In genomic region chr4:70613893-70614572, GRCh38 we compare ENCODE assay signal across 10 cellular contexts. TPM values are rescaled to one million over a fixed set of nuclear protein-coding genes. Genes with fewer than 3 reads are reported as not detected.
A peak's percentile ranks its signal among the peaks of the same experiment; 100 is the strongest.
DNase-seq lines count a peak whose midpoint lies in the region; ATAC-seq and TF ChIP-seq lines count a peak whose summit lies in the region.
"Had no signal": no experiment of that assay in that cellular context is flagged by ENCODE, and none has a peak within 500 bp of the region (broad histone marks: within the 10 kb centered on the region; RNA-seq: fewer than 3 reads in every experiment).

No MANE protein-coding gene starts in this region.

- ATAC-seq in GM19035 (IDR thresholded peaks at IDR 0.05; ENCODE audit: unreplicated experiment), result peak; percentile 21
- peak; percentile 30 for ATAC-seq in HG02981 (IDR thresholded peaks at IDR 0.05; ENCODE audit: unreplicated experiment)
- peak; percentile 26 for ATAC-seq in sciatic nerve

- POLR2A ChIA-PET in Caco-2 (lab: Charles Lee), result no interaction called here

- TF ChIP-seq CTCF in Caco-2 (IDR thresholded peaks at IDR 0.05; ENCODE audit: insufficient read depth in 1 of 2, low read depth in 1 of 2, low read length in 1 of 2, severe bottlenecking in 1 of 2, unreplicated experiment in 1 of 2) (no peak), endothelial cell (IDR thresholded peaks at IDR 0.05; ENCODE audit: unreplicated experiment) (no peak)

- H3K36me3 ChIP-seq in endocrine pancreas (ENCODE audit: control insufficient read depth, insufficient read depth, low read length) (no peaks in the 10 kb centered on the region), Caco-2 (ENCODE audit: control insufficient read depth, insufficient read depth, low read length) (no peaks in the 10 kb centered on the region)

- intact Hi-C loops in sciatic nerve (cut with DNase I), result no loop called here
- intact Hi-C loops in Caco-2 (cut with micrococcal nuclease; ENCODE audit: unreplicated experiment), result no loop called here

- H3K4me1 ChIP-seq in endocrine pancreas (ENCODE audit: control insufficient read depth, insufficient read depth, low read length) (peaks cover 32% of the 10 kb centered on the region), Caco-2 (no peaks in the 10 kb centered on the region; the same call in 1 of the 2 replicates)

- no peak overlapping the region for H3K4me3 Mint-ChIP-seq in Caco-2 (ENCODE audit: unreplicated experiment)
- no peak overlapping the region for H3K4me3 Mint-ChIP-seq in endothelial cell (ENCODE audit: unreplicated experiment)

- H3K9me3 Mint-ChIP-seq in Caco-2 (ENCODE audit: unreplicated experiment) (no peaks in the 10 kb centered on the region), endothelial cell (ENCODE audit: unreplicated experiment) (no peaks in the 10 kb centered on the region)

- no peak overlapping the region for H3K27ac Mint-ChIP-seq in Caco-2 (ENCODE audit: unreplicated experiment)
- no peak overlapping the region for H3K27ac Mint-ChIP-seq in endothelial cell (ENCODE audit: unreplicated experiment)

- H3K36me3 Mint-ChIP-seq in Caco-2 (ENCODE audit: insufficient read depth, unreplicated experiment) (no peaks in the 10 kb centered on the region), endothelial cell (ENCODE audit: low read depth, unreplicated experiment) (no peaks in the 10 kb centered on the region)
- H3K36me3 Mint-ChIP-seq: IgD-negative memory B cell had no signal

- H3K27me3 Mint-ChIP-seq in Caco-2 (ENCODE audit: insufficient read depth, unreplicated experiment) (no peaks in the 10 kb centered on the region), endothelial cell (ENCODE audit: unreplicated experiment) (peaks cover 1% of the 10 kb centered on the region)

- DNase-seq in sciatic nerve (ENCODE audit: low spot score) (no peak), Caco-2 (no peak), NCI-H345 treated with DMSO at 0.1 percent for 48 hours (lab: John Stamatoyannopoulos, UW; ENCODE audit: unreplicated experiment) (no peak), NCI-H345 (lab: John Stamatoyannopoulos, UW) (no peak), endothelial cell (ENCODE audit: low spot score) (no peak)
- DNase-seq: islet precursor cell had no signal

- H3K9me3 ChIP-seq in endocrine pancreas (ENCODE audit: control insufficient read depth, low read length) (no peaks in the 10 kb centered on the region), Caco-2 (no peaks in the 10 kb centered on the region)

- H3K4me3 ChIP-seq in endocrine pancreas (ENCODE audit: control insufficient read depth, insufficient read depth, low read length) (peak overlapping the region; percentile 84), Caco-2 (ENCODE audit: low read depth, low read length) (no peak overlapping the region)

- no peaks in the 10 kb centered on the region for H3K4me1 Mint-ChIP-seq in Caco-2 (ENCODE audit: low read depth, unreplicated experiment)
- no peaks in the 10 kb centered on the region for H3K4me1 Mint-ChIP-seq in endothelial cell (ENCODE audit: unreplicated experiment)

- peak overlapping the region; percentile 34 for H3K9ac ChIP-seq in endocrine pancreas (ENCODE audit: control insufficient read depth, insufficient read depth, low read length)

- no TSS peak for BruUV-seq in Caco-2 (replicated peaks; lab: Mats Ljungman, UMichigan)

- H3K27me3 ChIP-seq in endocrine pancreas (ENCODE audit: control insufficient read depth, insufficient read depth, low read length) (no peaks in the 10 kb centered on the region), Caco-2 (replicated peaks; ENCODE audit: control insufficient read depth, insufficient read depth, low read length) (no peaks in the 10 kb centered on the region; the same call in 1 of the 2 replicates)

- CTCF ChIA-PET in Caco-2 (lab: Charles Lee), result interaction anchor here (0.5 kb wide), 1 partner anchor 122 kb away, joined by 3 read pairs; no protein-coding TSS in a partner anchor

RNA-seq across cellular contexts. Expression of gene ENAM, which starts 14.5 kb away (rescaled TPM):
- total RNA-seq in sciatic nerve (not detected), Caco-2 (2022) (not detected in 2 replicates), endothelial cell (ENCODE audit: unreplicated experiment) (0.18 TPM)

RNA-seq across cellular contexts. Expression of gene AMBN, which starts 22.0 kb away (rescaled TPM):
- not detected for total RNA-seq in sciatic nerve
- total RNA-seq in Caco-2 (2022), result 0.27 TPM in 1 of 2 replicates, not detected in the other
- not detected for total RNA-seq in endothelial cell (ENCODE audit: unreplicated experiment)

RNA-seq across cellular contexts. Expression of gene JCHAIN, which starts 52.3 kb away (rescaled TPM):
- total RNA-seq in sciatic nerve (13.3 TPM), Caco-2 (2022) (not detected in 2 replicates), endothelial cell (ENCODE audit: unreplicated experiment) (not detected)
